In the genomic region with DNA sequence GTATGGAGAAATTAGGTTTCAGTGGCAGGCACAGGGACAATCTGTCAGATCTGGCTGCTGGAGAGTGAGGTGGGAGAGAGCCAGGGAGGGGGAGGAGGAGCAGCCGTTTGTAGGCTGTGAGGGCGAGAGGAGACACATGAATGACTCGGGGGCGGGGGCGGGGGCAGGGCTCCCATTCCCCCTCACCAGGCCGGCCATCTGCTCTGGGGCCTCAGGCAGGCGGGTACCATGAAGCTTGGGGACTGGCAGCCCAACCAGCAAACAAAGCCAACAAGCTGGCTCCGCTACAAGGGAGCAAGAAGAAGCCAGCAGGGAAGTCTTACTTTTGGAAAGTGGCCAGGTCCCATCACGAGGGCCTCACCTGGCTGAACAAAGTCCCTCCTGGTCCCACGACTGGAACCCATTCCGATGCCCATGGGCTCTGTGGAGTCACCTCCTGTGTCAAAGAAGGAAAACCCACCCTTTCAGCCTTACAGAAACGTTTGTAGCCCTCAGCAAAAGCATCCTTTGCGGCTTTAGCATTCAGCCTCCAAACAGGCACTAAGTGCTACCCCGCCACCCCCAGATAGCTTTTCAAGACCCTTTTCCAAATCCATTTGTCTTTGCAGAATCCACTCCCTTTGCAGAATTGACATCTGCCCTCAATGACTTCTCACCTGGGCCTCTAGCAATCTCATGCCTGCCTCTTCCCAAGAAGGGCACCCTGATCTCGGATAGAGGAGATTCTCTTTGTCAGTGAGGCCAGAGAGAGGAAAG, we compare ENCODE assay signal across 11 cellular contexts. TPM values are rescaled to one million over a fixed set of nuclear protein-coding genes. Genes with fewer than 3 reads are reported as not detected.
DNase-seq lines count a peak whose midpoint lies in the region; ATAC-seq and TF ChIP-seq lines count a peak whose summit lies in the region.
"Had no signal": no experiment of that assay in that cellular context is flagged by ENCODE, and none has a peak within 500 bp of the region (broad histone marks: within the 10 kb centered on the region; RNA-seq: fewer than 3 reads in every experiment).

No MANE protein-coding gene starts in this region.

- peaks cover 13% of the 10 kb centered on the region for H3K4me1 Mint-ChIP-seq in T-helper 17 cell
- peaks cover 2 to 13% (median 4%) of the 10 kb centered on the region in 3 donors for H3K4me1 Mint-ChIP-seq in CD8-positive, alpha-beta memory T cell

- H3K36me3 Mint-ChIP-seq in T-helper 17 cell (ENCODE audit: low read depth): no peaks in the 10 kb centered on the region
- peaks cover 0 to 4% (median 0%) of the 10 kb centered on the region in 3 donors for H3K36me3 Mint-ChIP-seq in CD8-positive, alpha-beta memory T cell
- H3K36me3 Mint-ChIP-seq: activated CD4-positive, alpha-beta memory T cell treated with anti-CD3 and anti-CD28 coated beads for 36 hours had no signal

- no peaks in the 10 kb centered on the region for H3K9me3 ChIP-seq in T-helper 17 cell (ENCODE audit: control insufficient read depth, low read length, poor library complexity, severe bottlenecking)
- H3K9me3 ChIP-seq in CD8-positive, alpha-beta memory T cell (ENCODE audit: low read length): no peaks in the 10 kb centered on the region
- H3K9me3 ChIP-seq: gastrocnemius medialis had no signal

- peak; percentile 21 for ATAC-seq in left ventricle myocardium superior
- no peak for ATAC-seq in Right ventricle myocardium inferior
- ATAC-seq in T-helper 17 cell: no peak

- H3K27ac Mint-ChIP-seq in T-helper 17 cell: no peak overlapping the region
- H3K27ac Mint-ChIP-seq in CD8-positive, alpha-beta memory T cell: peak overlapping the region in 1 of 8 donors; percentile 73
- H3K27ac Mint-ChIP-seq: activated CD4-positive, alpha-beta memory T cell treated with anti-CD3 and anti-CD28 coated beads for 36 hours had no signal

- CTCF ChIA-PET in CD8-positive, alpha-beta memory T cell (lab: Charles Lee): interaction anchor here (0.6 to 3.6 kb wide), 5 partner anchors 9 to 596 kb away, joined by 3 to 45 read pairs (median 5); partner anchors contain the start of gene SSTR2

- peak overlapping the region in 48 of 59 donors; percentile 1 to 83 (median 56) for H3K27ac ChIP-seq in dorsolateral prefrontal cortex
- no peak overlapping the region for H3K27ac ChIP-seq in CD8-positive, alpha-beta memory T cell (ENCODE audit: low read depth, low read length)

- H3K27me3 ChIP-seq in dorsolateral prefrontal cortex: no peaks in the 10 kb centered on the region
- H3K27me3 ChIP-seq in CD8-positive, alpha-beta memory T cell (ENCODE audit: insufficient read depth, low read length, poor library complexity, severe bottlenecking): no peaks in the 10 kb centered on the region

- no peaks in the 10 kb centered on the region for H3K4me1 ChIP-seq in CD8-positive, alpha-beta memory T cell (ENCODE audit: insufficient read depth, low read length)
- H3K4me1 ChIP-seq: gastrocnemius medialis had no signal

- intact Hi-C loops in left ventricle myocardium superior (cut with micrococcal nuclease): loop anchor here (10.0 kb wide), 2 partner anchors 431 to 601 kb away; no protein-coding TSS in a partner anchor
- intact Hi-C loops in Right ventricle myocardium inferior (cut with DNase I): loop anchor here (1.0 to 10.0 kb wide), 4 partner anchors 61 to 601 kb away; partner anchors contain the start of gene SLC39A11
- intact Hi-C loops in dorsolateral prefrontal cortex (cut with DNase I): loop anchor here (1.0 to 10.0 kb wide), 5 partner anchors 61 to 431 kb away; partner anchors contain the start of gene SLC39A11 (in 1 of the 2)

- peaks cover 0 to 4% (median 0%) of the 10 kb centered on the region in 5 donors for H3K9me3 Mint-ChIP-seq in CD8-positive, alpha-beta memory T cell
- H3K9me3 Mint-ChIP-seq: activated CD4-positive, alpha-beta memory T cell treated with anti-CD3 and anti-CD28 coated beads for 36 hours had no signal

- H3K27me3 Mint-ChIP-seq in T-helper 17 cell: peaks cover 13% of the 10 kb centered on the region
- H3K27me3 Mint-ChIP-seq in CD8-positive, alpha-beta memory T cell: peaks cover 21 to 27% of the 10 kb centered on the region in 2 donors

- DNase-seq in left ventricle myocardium superior (no peak), Right ventricle myocardium inferior (ENCODE audit: missing footprints) (no peak), NCI-H1105 treated with DMSO at 0.1 percent for 48 hours (lab: John Stamatoyannopoulos, UW) (peak; percentile 67), dorsolateral prefrontal cortex (peak in 4 of 10 donors; percentile 32 to 94 (median 40)), T-helper 17 cell (no peak), HPDE6-E6E7 (ENCODE audit: extremely low spot score) (no peak), T1000 (lab: John Stamatoyannopoulos, UW) (no peak)
- DNase-seq in CD8-positive, alpha-beta memory T cell: no peak

- H3K4me3 Mint-ChIP-seq in T-helper 17 cell: no peak overlapping the region
- peak overlapping the region in 1 of 7 donors; percentile 75 for H3K4me3 Mint-ChIP-seq in CD8-positive, alpha-beta memory T cell
- H3K4me3 Mint-ChIP-seq: activated CD4-positive, alpha-beta memory T cell treated with anti-CD3 and anti-CD28 coated beads for 36 hours; neural crest cell had no signal

- no peaks in the 10 kb centered on the region for H3K36me3 ChIP-seq in CD8-positive, alpha-beta memory T cell (ENCODE audit: insufficient read depth, low read length)
- H3K36me3 ChIP-seq: gastrocnemius medialis had no signal

- no peak for TF ChIP-seq CTCF in dorsolateral prefrontal cortex (IDR thresholded peaks at IDR 0.05 in 54 of 56, conservative IDR thresholded peaks at IDR 0.05 in 2 of 56; ENCODE audit: low read depth in 1 of 56, partially characterized antibody in 56 of 56)

- POLR2A ChIA-PET in CD8-positive, alpha-beta memory T cell (lab: Charles Lee): no interaction called here

- H3K4me3 ChIP-seq in dorsolateral prefrontal cortex: peak overlapping the region in 9 of 59 donors; percentile 6 to 41 (median 26)
- no peak overlapping the region for H3K4me3 ChIP-seq in CD8-positive, alpha-beta memory T cell (ENCODE audit: low read length)
- H3K4me3 ChIP-seq: gastrocnemius medialis had no signal

RNA-seq across cellular contexts. Expression of gene SSTR2, which starts 9.2 kb away (rescaled TPM):
- total RNA-seq in left ventricle myocardium superior: 0.74 TPM
- 0.73 TPM for total RNA-seq in Right ventricle myocardium inferior
- total RNA-seq in dorsolateral prefrontal cortex: 10 to 100 TPM in 116 of 120 experiments, 1 to 10 TPM in 4; 5.5 to 34.7 (median 17.5) TPM
- total RNA-seq in T-helper 17 cell: not detected
- total RNA-seq in CD8-positive, alpha-beta memory T cell: 1 to 10 TPM in 1 of 2 experiments, under 1 TPM in 1; 0.53 to 1.3 TPM
- polyA plus RNA-seq in CD8-positive, alpha-beta memory T cell: not detected

RNA-seq across cellular contexts. Expression of gene COG1, which starts 37.3 kb away (rescaled TPM):
- total RNA-seq in left ventricle myocardium superior (58.2 TPM), Right ventricle myocardium inferior (49.3 TPM), dorsolateral prefrontal cortex (100 to 1,000 TPM in 24 of 120 experiments, 10 to 100 TPM in 96; 48.4 to 137 (median 85.4) TPM), T-helper 17 cell (10 to 100 TPM; 64.4 to 70.0 TPM)
- total RNA-seq in CD8-positive, alpha-beta memory T cell: 10 to 100 TPM; 24.6 to 26.5 TPM
- polyA plus RNA-seq in CD8-positive, alpha-beta memory T cell: 24.0 TPM
